ENCODE assay signal across 20 cellular contexts in the genomic region with DNA sequence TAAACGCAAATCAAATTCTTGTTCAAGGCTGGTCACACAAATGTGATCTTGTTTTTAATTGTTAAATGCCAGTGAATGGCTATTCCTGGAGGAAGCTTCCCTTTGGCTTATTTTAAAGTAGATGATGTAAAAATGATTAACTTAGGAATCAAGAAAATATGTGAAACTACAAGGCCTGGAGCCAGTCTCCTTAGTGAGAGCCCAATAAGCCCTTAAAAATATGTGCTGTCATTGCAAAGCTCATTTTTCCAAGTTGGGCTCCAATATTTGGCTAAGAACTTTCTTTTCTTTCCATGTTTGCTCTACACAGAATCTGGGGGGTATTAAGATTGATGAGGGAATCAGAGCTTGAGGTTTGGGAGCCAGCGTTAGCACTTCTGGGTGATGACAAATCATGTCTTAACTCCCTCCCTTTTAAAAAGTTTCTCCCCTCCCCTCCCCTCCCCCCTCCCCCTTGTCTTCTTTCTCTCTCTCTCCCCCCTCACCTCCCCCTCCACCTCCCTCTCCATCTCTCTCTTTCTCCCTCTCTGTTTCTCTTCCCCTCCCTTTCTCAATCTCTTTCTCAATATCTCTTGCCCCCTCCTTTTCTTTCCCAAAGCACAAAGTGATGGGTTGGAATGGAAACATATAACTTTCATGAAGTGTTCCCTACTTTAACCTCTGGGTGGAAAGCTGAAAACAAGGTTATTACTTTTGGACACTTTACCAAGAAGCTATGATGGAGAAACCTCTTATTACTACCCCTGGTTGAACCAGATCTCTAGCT.
"Had no signal": no experiment of that assay in that cellular context is flagged by ENCODE, and none has a peak within 500 bp of the region (broad histone marks: within the 10 kb centered on the region; RNA-seq: fewer than 3 reads in every experiment).

No MANE protein-coding gene starts in this region.

- H3K4me1 ChIP-seq: parathyroid adenoma had no signal

- H3K27ac Mint-ChIP-seq: activated CD4-positive, alpha-beta T cell treated with anti-CD3 and anti-CD28 coated beads, Interleukin-2, amount 10 ng/mL, durations not matched to agents 24 days and 14 days; activated CD8-positive, alpha-beta T cell treated with anti-CD3 and anti-CD28 coated beads, Interleukin-2, amount 10 ng/mL, durations not matched to agents 7 days and 5 days; activated naive CD8-positive, alpha-beta T cell; activated T-cell treated with anti-CD3 and anti-CD28 coated beads, Interleukin-2, amount 50 U/mL, for 72 hours; naive B cell; stimulated activated naive B cell treated with anti-CD40 and anti-IgM and Interleukin-4, amounts not matched to agents 10 μg/mL and 1 μg/mL and 100 μg/mL, for 72 hours had no signal

- H3K27me3 Mint-ChIP-seq: activated CD4-positive, alpha-beta T cell treated with anti-CD3 and anti-CD28 coated beads, Interleukin-2, amount 10 ng/mL, durations not matched to agents 24 days and 14 days; activated naive CD8-positive, alpha-beta T cell; central memory CD8-positive, alpha-beta T cell; naive B cell; stimulated activated naive B cell treated with anti-CD40 and anti-IgM and Interleukin-4, amounts not matched to agents 10 μg/mL and 1 μg/mL and 100 μg/mL, for 72 hours had no signal

- H2AFZ ChIP-seq: parathyroid adenoma had no signal

- ATAC-seq: activated CD8-positive, alpha-beta T cell treated with anti-CD3 and anti-CD28 coated beads, Interleukin-2, amount 10 ng/mL, durations not matched to agents 7 days and 5 days; activated T-cell treated with anti-CD3 and anti-CD28 coated beads, Interleukin-2, amount 50 U/mL, for 72 hours; stimulated activated naive B cell treated with anti-CD40 and anti-IgM and Interleukin-4, amounts not matched to agents 10 μg/mL and 1 μg/mL and 100 μg/mL, for 72 hours had no signal

- H3K27me3 ChIP-seq: brain microvascular endothelial cell, tibial artery, vagina had no signal

- H3K36me3 ChIP-seq: brain microvascular endothelial cell, vagina had no signal

- H3K9ac ChIP-seq: parathyroid adenoma had no signal

- DNase-seq: activated CD4-positive, alpha-beta T cell treated with anti-CD3 and anti-CD28 coated beads, Interleukin-2, amount 10 ng/mL, durations not matched to agents 24 days and 14 days; activated CD4-positive, CD25-positive, alpha-beta regulatory T cell; activated CD8-positive, alpha-beta memory T cell treated with anti-CD3 and anti-CD28 coated beads, Interleukin-2, amount 50 U/mL, for 4 hours; activated CD8-positive, alpha-beta T cell treated with anti-CD3 and anti-CD28 coated beads, Interleukin-2, amount 10 ng/mL, durations not matched to agents 7 days and 5 days; activated gamma-delta T cell; activated T-cell treated with anti-CD3 and anti-CD28 coated beads, Interleukin-2, amount 50 U/mL, for 72 hours; amniotic stem cell; brain microvascular endothelial cell; cortex of kidney; effector CD4-positive, alpha-beta T cell; left cardiac atrium; naive B cell; stimulated activated CD4-positive, alpha-beta T cell treated with anti-CD3 and anti-CD28 coated beads, Interleukin-4, amount 100 ng/mL, for 1 hour; stimulated activated naive B cell treated with anti-CD40 and anti-IgM and Interleukin-4, amounts not matched to agents 10 μg/mL and 1 μg/mL and 100 μg/mL, for 72 hours; tibial artery had no signal

- H3K4me1 Mint-ChIP-seq: activated CD4-positive, alpha-beta T cell treated with anti-CD3 and anti-CD28 coated beads, Interleukin-2, amount 10 ng/mL, durations not matched to agents 24 days and 14 days; central memory CD8-positive, alpha-beta T cell; naive B cell; stimulated activated naive B cell treated with anti-CD40 and anti-IgM and Interleukin-4, amounts not matched to agents 10 μg/mL and 1 μg/mL and 100 μg/mL, for 72 hours had no signal

- H3K27ac ChIP-seq: brain microvascular endothelial cell, parathyroid adenoma, tibial artery, vagina had no signal

- H3K9me3 ChIP-seq: vagina had no signal

- H3K36me3 Mint-ChIP-seq: activated naive CD8-positive, alpha-beta T cell; naive B cell; stimulated activated naive B cell treated with anti-CD40 and anti-IgM and Interleukin-4, amounts not matched to agents 10 μg/mL and 1 μg/mL and 100 μg/mL, for 72 hours had no signal

- H3K4me3 Mint-ChIP-seq: activated CD4-positive, alpha-beta T cell treated with anti-CD3 and anti-CD28 coated beads, Interleukin-2, amount 10 ng/mL, durations not matched to agents 24 days and 14 days; activated CD8-positive, alpha-beta T cell treated with anti-CD3 and anti-CD28 coated beads, Interleukin-2, amount 10 ng/mL, durations not matched to agents 7 days and 5 days; activated naive CD8-positive, alpha-beta T cell; activated T-cell treated with anti-CD3 and anti-CD28 coated beads, Interleukin-2, amount 50 U/mL, for 72 hours; central memory CD8-positive, alpha-beta T cell; naive B cell; stimulated activated naive B cell treated with anti-CD40 and anti-IgM and Interleukin-4, amounts not matched to agents 10 μg/mL and 1 μg/mL and 100 μg/mL, for 72 hours had no signal

- H3K79me2 ChIP-seq: parathyroid adenoma had no signal

- H3K4me3 ChIP-seq: lung, tibial artery, vagina had no signal
